ENCODE assay signal across 12 cellular contexts in genomic region chr9:31146485-31147166, GRCh38.
A peak's percentile ranks its signal among the peaks of the same experiment; 100 is the strongest.
DNase-seq lines count a peak whose midpoint lies in the region; ATAC-seq and FAIRE-seq lines count a peak whose summit lies in the region.
"Had no signal": no experiment of that assay in that cellular context is flagged by ENCODE, and none has a peak within 500 bp of the region (broad histone marks: within the 10 kb centered on the region; RNA-seq: fewer than 3 reads in every experiment).

No MANE protein-coding gene starts in this region.

- ATAC-seq in GM18499 (IDR thresholded peaks at IDR 0.05; ENCODE audit: insufficient read depth, unreplicated experiment) = peak; percentile 97
- ATAC-seq in GM19467 (IDR thresholded peaks at IDR 0.05; ENCODE audit: unreplicated experiment) = peak; percentile 91
- peak; percentile 96 for ATAC-seq in HG02870 (IDR thresholded peaks at IDR 0.05; ENCODE audit: unreplicated experiment)
- peak; percentile 86 for ATAC-seq in HG03469 (IDR thresholded peaks at IDR 0.05; ENCODE audit: unreplicated experiment)
- ATAC-seq: activated CD4-positive, alpha-beta T cell treated with anti-CD3 and anti-CD28 coated beads for 36 hours; upper lobe of right lung had no signal

- FAIRE-seq in urothelium cell line (lab: Jason Lieb, UNC) = no peak

- no peak for DNase-seq in NK-92 (lab: John Stamatoyannopoulos, UW; ENCODE audit: unreplicated experiment)
- DNase-seq in glomerular visceral epithelial cell (ENCODE audit: extremely low spot score) = no peak
- no peak for DNase-seq in AG08395 (ENCODE audit: low spot score)
- no peak for DNase-seq in urothelium cell line (ENCODE audit: low spot score)
- DNase-seq: activated CD4-positive, alpha-beta T cell treated with anti-CD3 and anti-CD28 coated beads for 36 hours; effector memory CD4-positive, alpha-beta T cell; foreskin melanocyte; upper lobe of right lung had no signal
